In the genomic region with DNA sequence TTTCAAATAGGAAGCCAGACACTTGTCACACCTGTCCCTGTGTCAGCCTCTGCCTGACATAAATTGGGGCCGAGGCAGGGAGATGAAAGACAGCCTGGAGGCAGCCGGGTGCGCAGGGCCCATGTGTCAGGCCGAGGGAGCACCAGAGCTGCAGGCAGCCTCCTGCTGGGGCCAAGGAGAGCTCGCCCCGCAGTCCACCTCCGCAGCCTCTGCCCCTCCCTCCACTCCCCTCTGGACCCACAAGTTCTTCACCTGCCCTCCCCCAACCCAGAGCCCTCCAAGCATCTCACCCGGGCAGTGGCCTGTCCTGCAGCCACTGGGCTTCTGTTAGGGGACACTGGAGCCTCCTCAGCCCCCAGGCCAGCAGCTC, we compare ENCODE assay signal across 21 cellular contexts.
"Had no signal": no experiment of that assay in that cellular context is flagged by ENCODE, and none has a peak within 500 bp of the region (broad histone marks: within the 10 kb centered on the region; RNA-seq: fewer than 3 reads in every experiment).

No MANE protein-coding gene starts in this region.

- H3K36me3 Mint-ChIP-seq: memory B cell; natural killer cell; stimulated activated memory B cell treated with anti-CD40 and anti-IgM and Interleukin-4, amounts not matched to agents 10 μg/mL and 1 μg/mL and 100 μg/mL, for 72 hours had no signal

- DNase-seq: effector CD8-positive, alpha-beta T cell; endodermal cell; foreskin fibroblast; gastrocnemius medialis; head of caudate nucleus; natural killer cell; sigmoid colon; stimulated activated CD4-positive, alpha-beta T cell treated with anti-CD3 and anti-CD28 coated beads, Interleukin-4, amount 100 ng/mL, for 4 hours; substantia nigra; testis; tibial artery had no signal

- H3K27ac ChIP-seq: epithelial cell of prostate, gastrocnemius medialis, prostate gland, right atrium auricular region, sigmoid colon, testis, tibial artery, upper lobe of left lung had no signal

- H3K4me3 Mint-ChIP-seq: endodermal cell; memory B cell; natural killer cell; neural crest cell; stimulated activated memory B cell treated with anti-CD40 and anti-IgM and Interleukin-4, amounts not matched to agents 10 μg/mL and 1 μg/mL and 100 μg/mL, for 72 hours had no signal

- H3K9me3 Mint-ChIP-seq: endodermal cell; memory B cell; natural killer cell; neural crest cell; stimulated activated memory B cell treated with anti-CD40 and anti-IgM and Interleukin-4, amounts not matched to agents 10 μg/mL and 1 μg/mL and 100 μg/mL, for 72 hours had no signal

- ATAC-seq: esophagus mucosa; gastrocnemius medialis; left lobe of liver; natural killer cell; stimulated activated memory B cell treated with anti-CD40 and anti-IgM and Interleukin-4, amounts not matched to agents 10 μg/mL and 1 μg/mL and 100 μg/mL, for 72 hours; stimulated activated naive CD8-positive, alpha-beta T cell treated with anti-CD3 and anti-CD28 coated beads, Interleukin-15, Interleukin-2, amounts not matched to agents 100 U/mL and 50 U/mL, for 24 hours had no signal

- H3K4me1 Mint-ChIP-seq: endodermal cell; memory B cell; stimulated activated memory B cell treated with anti-CD40 and anti-IgM and Interleukin-4, amounts not matched to agents 10 μg/mL and 1 μg/mL and 100 μg/mL, for 72 hours had no signal

- H3K27ac Mint-ChIP-seq: endodermal cell; memory B cell; natural killer cell; stimulated activated memory B cell treated with anti-CD40 and anti-IgM and Interleukin-4, amounts not matched to agents 10 μg/mL and 1 μg/mL and 100 μg/mL, for 72 hours had no signal
